In genomic region chr4:80335554-80336358, GRCh38 we compare ENCODE assay signal across 8 cellular contexts. TPM values are rescaled to one million over a fixed set of nuclear protein-coding genes. Genes with fewer than 3 reads are reported as not detected.
A peak's percentile ranks its signal among the peaks of the same experiment; 100 is the strongest.
DNase-seq lines count a peak whose midpoint lies in the region; ATAC-seq and TF ChIP-seq lines count a peak whose summit lies in the region.

TSS of gene CFAP299 (plus strand) at chr4:80335730.

- H3K27me3 ChIP-seq in GM23248 (replicated peaks; ENCODE audit: insufficient read depth) (no peaks in the 10 kb centered on the region), KMS-11 (ENCODE audit: insufficient read depth, low read depth) (no peaks in the 10 kb centered on the region), vagina (no peaks in the 10 kb centered on the region)

- no peak within 1 kb of the TSS for H3K27ac Mint-ChIP-seq in activated naive CD8-positive, alpha-beta T cell treated with anti-CD3 and anti-CD28 coated beads, Interleukin-2, amount 50 U/mL, for 24 hours

- H3K27ac ChIP-seq in GM23248 = peak within 1 kb of the TSS; percentile 23; the same call in 1 of the 2 replicates
- no peak within 1 kb of the TSS for H3K27ac ChIP-seq in KMS-11
- no peak within 1 kb of the TSS for H3K27ac ChIP-seq in vagina

- ATAC-seq in activated naive CD8-positive, alpha-beta T cell treated with anti-CD3 and anti-CD28 coated beads, Interleukin-2, amount 50 U/mL, for 24 hours = peak; percentile 89
- peak; percentile 97 to 100 for ATAC-seq in left cardiac atrium

- H3K4me1 Mint-ChIP-seq in activated naive CD8-positive, alpha-beta T cell treated with anti-CD3 and anti-CD28 coated beads, Interleukin-2, amount 50 U/mL, for 24 hours = peaks cover 6% of the 10 kb centered on the region

- WGBS in GM23248 (ENCODE audit: low coverage in 1 of 2, low lambda C conversion rate in 2 of 2, missing lambda C conversion rate in 2 of 2), 2 experiments = 1 to 2% methylated on average over 37 to 49 of the region's 49 CpGs

- intact Hi-C loops in left cardiac atrium (cut with DNase I) (loop anchor here in 1 of 2 donors (5.0 kb wide), 1 partner anchor 1383 kb away; no protein-coding TSS in a partner anchor), posterior vena cava (cut with DNase I) (no loop called here), vagina (cut with DNase I) (no loop called here)

- no peaks in the 10 kb centered on the region for H3K9me3 ChIP-seq in GM23248 (ENCODE audit: low read depth)
- H3K9me3 ChIP-seq in vagina = no peaks in the 10 kb centered on the region

- H4K20me1 ChIP-seq in GM23248 (ENCODE audit: insufficient read depth) (no peaks in the 10 kb centered on the region), KMS-11 (ENCODE audit: insufficient read depth) (no peaks in the 10 kb centered on the region)

- H3K79me2 ChIP-seq in GM23248 (ENCODE audit: insufficient read depth) (no peaks in the 10 kb centered on the region), KMS-11 (ENCODE audit: insufficient read depth, low read depth) (no peaks in the 10 kb centered on the region)

- H3K9me3 Mint-ChIP-seq in activated naive CD8-positive, alpha-beta T cell treated with anti-CD3 and anti-CD28 coated beads, Interleukin-2, amount 50 U/mL, for 24 hours = no peaks in the 10 kb centered on the region

- H3F3A ChIP-seq in GM23248 (ENCODE audit: insufficient read depth) = no peaks in the 10 kb centered on the region

- no peaks in the 10 kb centered on the region for H3K36me3 ChIP-seq in GM23248 (ENCODE audit: low read depth)
- no peaks in the 10 kb centered on the region for H3K36me3 ChIP-seq in KMS-11 (ENCODE audit: insufficient read depth)
- no peaks in the 10 kb centered on the region for H3K36me3 ChIP-seq in vagina

- in situ Hi-C loops in GM23248 (cut with MboI) = no loop called here

- H3K4me2 ChIP-seq in GM23248 (ENCODE audit: unreplicated experiment) (peak within 1 kb of the TSS; percentile 78), KMS-11 (peak within 1 kb of the TSS; percentile 97)

- peak within 1 kb of the TSS; percentile 89 for H3K4me3 ChIP-seq in GM23248
- peak within 1 kb of the TSS; percentile 96 for H3K4me3 ChIP-seq in KMS-11 (IDR thresholded peaks at IDR 0.05; ENCODE audit: insufficient read depth, low read depth, low read length)
- H3K4me3 ChIP-seq in vagina = peak within 1 kb of the TSS; percentile 45 to 51

- peak within 1 kb of the TSS; percentile 65 for H3K9ac ChIP-seq in GM23248
- H3K9ac ChIP-seq in KMS-11 = peak within 1 kb of the TSS; percentile 31; the same call in 1 of the 2 replicates

- DNase-seq in EL = peak; percentile 93
- DNase-seq in GM23248 = peak; percentile 95
- peak; percentile 80 for DNase-seq in SK-N-DZ (ENCODE audit: low spot score)
- peak; percentile 78 for DNase-seq in activated naive CD8-positive, alpha-beta T cell treated with anti-CD3 and anti-CD28 coated beads, Interleukin-2, amount 50 U/mL, for 24 hours
- peak; percentile 87 for DNase-seq in left cardiac atrium
- DNase-seq in posterior vena cava (ENCODE audit: low spot score) = peak; percentile 87
- DNase-seq in vagina (ENCODE audit: extremely low spot score in 2 of 2) = no peak

- TF ChIP-seq POLR2A in vagina (IDR thresholded peaks at IDR 0.05) = no peak

- TF ChIP-seq CTCF in KMS-11 (conservative IDR thresholded peaks at IDR 0.05; ENCODE audit: low read depth, low read length) (peak; percentile 39; the same call in 1 of the 2 replicates), vagina (IDR thresholded peaks at IDR 0.05) (no peak)

- H3K4me3 Mint-ChIP-seq in activated naive CD8-positive, alpha-beta T cell treated with anti-CD3 and anti-CD28 coated beads, Interleukin-2, amount 50 U/mL, for 24 hours = peak within 1 kb of the TSS; percentile 77

- peaks cover 22% of the 10 kb centered on the region for H3K27me3 Mint-ChIP-seq in activated naive CD8-positive, alpha-beta T cell treated with anti-CD3 and anti-CD28 coated beads, Interleukin-2, amount 50 U/mL, for 24 hours

- H3K36me3 Mint-ChIP-seq in activated naive CD8-positive, alpha-beta T cell treated with anti-CD3 and anti-CD28 coated beads, Interleukin-2, amount 50 U/mL, for 24 hours (ENCODE audit: low read depth) = no peaks in the 10 kb centered on the region

- H3K9me2 ChIP-seq in GM23248 (ENCODE audit: insufficient read depth) = no peaks in the 10 kb centered on the region

- H3K4me1 ChIP-seq in GM23248 (ENCODE audit: insufficient read depth) (peaks cover 3% of the 10 kb centered on the region; the same call in 1 of the 2 replicates), KMS-11 (ENCODE audit: low read depth, poor library complexity, severe bottlenecking) (peaks cover 13% of the 10 kb centered on the region), vagina (peaks cover 11% of the 10 kb centered on the region)

- H2AFZ ChIP-seq in GM23248 (peak within 1 kb of the TSS; percentile 95), KMS-11 (ENCODE audit: low read depth) (peak within 1 kb of the TSS; percentile 97)

RNA-seq across cellular contexts. Expression of gene CFAP299, which starts in this region (rescaled TPM):
- 1.1 TPM in 1 of 2 replicates, not detected in the other for total RNA-seq in GM23248 (2014; rRNA removed; shearing (Covaris generic))
- polyA plus RNA-seq in GM23248 (2016; fragmentation: Nextera tagmentation; extraction: Ambion mirVana) = 1.0 and 1.2 TPM in 2 replicates
- not detected in 2 replicates for polyA plus RNA-seq in SK-N-DZ (2014; cell fraction: cytosol; rRNA removed)
- 0.73 TPM in 1 of 2 replicates, not detected in the other for polyA plus RNA-seq in SK-N-DZ (2014; cell fraction: nucleus; rRNA removed)
- total RNA-seq in left cardiac atrium = not detected
- not detected for total RNA-seq in posterior vena cava
- total RNA-seq in vagina = not detected

Comparison
In these comparisons a context has a peak if more than half of its experiments do, and no peak if none do; other contexts are left out.
1. Peak in DNase-seq and ATAC-seq in left cardiac atrium; RNA of the gene not detected or under 1 TPM.
2. Peak in DNase-seq in posterior vena cava; RNA of the gene not detected or under 1 TPM.
3. DNase-seq: peak in EL (single experiment), GM23248 (single experiment), SK-N-DZ (single experiment) and activated naive CD8-positive, alpha-beta T cell treated with anti-CD3 and anti-CD28 coated beads, Interleukin-2, amount 50 U/mL, for 24 hours (single experiment); none in vagina (0 of 2).
4. Peak in every context shown above with its lines, with median percentiles within 50 percentile points of each other: H3K4me3 ChIP-seq.